14 cellular contexts compared by ENCODE assay signal in the genomic region with DNA sequence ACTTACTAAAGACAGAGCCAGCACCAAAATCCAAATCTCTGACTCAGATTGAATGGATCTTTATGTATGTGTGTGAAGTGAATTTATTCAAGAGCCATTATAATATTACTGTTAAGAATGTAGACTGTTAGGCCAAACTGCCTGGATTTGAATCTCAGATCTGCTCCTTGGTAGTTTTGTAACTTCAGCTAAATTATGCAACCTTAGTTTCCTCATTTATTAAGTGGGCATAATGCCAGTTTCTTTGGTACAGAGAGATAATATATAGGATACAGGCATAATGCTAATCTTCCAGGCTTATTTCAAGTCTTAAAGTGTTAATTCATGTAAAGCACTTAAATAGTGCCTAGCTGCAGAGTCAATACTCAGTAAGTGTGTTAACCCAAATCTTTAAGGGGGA. TPM values are rescaled to one million over a fixed set of nuclear protein-coding genes. Genes with fewer than 3 reads are reported as not detected.
DNase-seq lines count a peak whose midpoint lies in the region; ATAC-seq lines count a peak whose summit lies in the region.
"Had no signal": no experiment of that assay in that cellular context is flagged by ENCODE, and none has a peak within 500 bp of the region (broad histone marks: within the 10 kb centered on the region; RNA-seq: fewer than 3 reads in every experiment).

No MANE protein-coding gene starts in this region.

- H3K4me3 Mint-ChIP-seq in natural killer cell treated with Interleukin-12 subunit alpha and Interleukin-12 subunit beta and Interleukin-15 and Interleukin-18, amount 100 ng/mL, for 72 hours: no peak overlapping the region
- H3K4me3 Mint-ChIP-seq: brain, HFFc6 had no signal

- no peaks in the 10 kb centered on the region for H3K9me3 Mint-ChIP-seq in natural killer cell treated with Interleukin-12 subunit alpha and Interleukin-12 subunit beta and Interleukin-15 and Interleukin-18, amount 100 ng/mL, for 72 hours
- H3K9me3 Mint-ChIP-seq: brain, HFFc6 had no signal

- DNase-seq in EH (ENCODE audit: low read depth): peak; percentile 3
- DNase-seq in NOMO-1 (lab: John Stamatoyannopoulos, UW; ENCODE audit: unreplicated experiment in 2 of 2): peak; percentile 46 to 79
- no peak for DNase-seq in natural killer cell treated with Interleukin-12 subunit alpha and Interleukin-12 subunit beta and Interleukin-15 and Interleukin-18, amount 100 ng/mL, for 72 hours (ENCODE audit: low spot score)
- DNase-seq in pons (ENCODE audit: low spot score): no peak
- no peak for DNase-seq in UCSD-AML1 (lab: John Stamatoyannopoulos, UW; ENCODE audit: unreplicated experiment)
- DNase-seq in SHP77 (lab: John Stamatoyannopoulos, UW): no peak
- DNase-seq in ureter (ENCODE audit: low spot score): no peak
- DNase-seq: activated T-cell treated with anti-CD3 and anti-CD28 coated beads, Interleukin-2, amount 50 U/mL, for 48 hours; HFFc6; NCI-H146; right cardiac atrium; testis had no signal

- H3K36me3 Mint-ChIP-seq in natural killer cell treated with Interleukin-12 subunit alpha and Interleukin-12 subunit beta and Interleukin-15 and Interleukin-18, amount 100 ng/mL, for 72 hours: no peaks in the 10 kb centered on the region

- peak; percentile 39 for ATAC-seq in esophagus mucosa
- no peak for ATAC-seq in natural killer cell treated with Interleukin-12 subunit alpha and Interleukin-12 subunit beta and Interleukin-15 and Interleukin-18, amount 100 ng/mL, for 72 hours

- H3K27ac Mint-ChIP-seq in natural killer cell treated with Interleukin-12 subunit alpha and Interleukin-12 subunit beta and Interleukin-15 and Interleukin-18, amount 100 ng/mL, for 72 hours: peak overlapping the region; percentile 33 to 47
- H3K27ac Mint-ChIP-seq: HFFc6 had no signal

- H3K4me1 Mint-ChIP-seq in natural killer cell treated with Interleukin-12 subunit alpha and Interleukin-12 subunit beta and Interleukin-15 and Interleukin-18, amount 100 ng/mL, for 72 hours (ENCODE audit: low read depth in 2 of 2): peaks cover 7 to 19% of the 10 kb centered on the region in 2 donors
- H3K4me1 Mint-ChIP-seq: brain had no signal

- peaks cover 3 to 6% of the 10 kb centered on the region in 2 donors for H3K27me3 Mint-ChIP-seq in natural killer cell treated with Interleukin-12 subunit alpha and Interleukin-12 subunit beta and Interleukin-15 and Interleukin-18, amount 100 ng/mL, for 72 hours
- H3K27me3 Mint-ChIP-seq: brain had no signal

RNA-seq across cellular contexts. Expression of a gene that starts 12.8 kb away (rescaled TPM):
- total RNA-seq in esophagus mucosa (10.3 TPM), ureter (21.9 TPM)
- 10 to 100 TPM; 22.1 to 26.6 TPM for total RNA-seq in natural killer cell treated with Interleukin-12 subunit alpha and Interleukin-12 subunit beta and Interleukin-15 and Interleukin-18, amount 100 ng/mL, for 72 hours

RNA-seq across cellular contexts. Expression of a gene that starts 28.0 kb away (rescaled TPM):
- total RNA-seq in esophagus mucosa (14.5 TPM), ureter (26.1 TPM)
- 10 to 100 TPM; 25.4 to 46.6 TPM for total RNA-seq in natural killer cell treated with Interleukin-12 subunit alpha and Interleukin-12 subunit beta and Interleukin-15 and Interleukin-18, amount 100 ng/mL, for 72 hours

Comparison
In these comparisons a context has a peak if more than half of its experiments do, and no peak if none do; other contexts are left out.
1. DNase-seq: peak in EH (single experiment) and NOMO-1 (2 of 2); none in natural killer cell treated with Interleukin-12 subunit alpha and Interleukin-12 subunit beta and Interleukin-15 and Interleukin-18, amount 100 ng/mL, for 72 hours (single experiment), pons (single experiment), UCSD-AML1 (single experiment), SHP77 (0 of 2) and ureter (single experiment).